ENCODE assay signal across 9 cellular contexts in the genomic region with DNA sequence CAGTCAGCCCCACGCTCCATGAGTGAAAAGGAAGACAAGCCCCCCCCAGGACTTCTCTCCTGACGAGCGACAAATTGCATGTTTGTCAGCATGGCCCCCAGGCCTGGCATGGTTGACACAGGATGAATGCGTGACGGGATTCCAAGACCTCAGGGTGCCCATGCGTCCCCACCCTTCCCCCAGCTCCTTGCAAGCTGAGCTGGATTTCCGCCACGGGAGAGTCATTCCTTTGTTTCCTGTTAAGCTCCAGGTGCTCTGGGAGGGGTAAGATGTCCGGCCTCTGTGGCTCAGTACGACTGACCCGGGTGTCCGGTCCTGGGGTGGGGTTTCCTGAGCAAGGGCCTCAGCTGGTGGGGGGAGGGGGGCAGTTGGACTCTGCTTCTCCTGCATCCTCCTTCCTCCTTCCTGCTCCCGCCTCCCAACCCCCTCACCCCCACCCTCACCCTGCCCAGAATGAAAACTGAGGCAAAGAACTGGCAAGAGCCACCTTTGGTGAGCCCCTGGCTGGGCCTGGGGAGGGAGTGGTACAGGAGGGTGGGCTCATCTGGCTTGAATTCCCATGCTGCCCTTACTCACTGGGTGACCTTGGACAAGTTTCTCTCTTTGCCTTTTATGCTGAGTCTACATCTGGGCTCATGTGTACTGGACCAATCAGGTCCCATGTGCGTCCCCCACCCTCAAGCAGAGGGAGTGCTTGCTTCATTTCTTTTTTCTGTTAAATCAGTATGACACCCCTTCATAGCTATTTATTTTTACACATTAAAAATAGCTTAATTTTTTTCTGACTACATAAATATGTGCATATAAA. TPM values are rescaled to one million over a fixed set of nuclear protein-coding genes. Genes with fewer than 3 reads are reported as not detected.
DNase-seq lines count a peak whose midpoint lies in the region; ATAC-seq, FAIRE-seq and TF ChIP-seq lines count a peak whose summit lies in the region.
"Had no signal": no experiment of that assay in that cellular context is flagged by ENCODE, and none has a peak within 500 bp of the region (broad histone marks: within the 10 kb centered on the region; RNA-seq: fewer than 3 reads in every experiment).

No MANE protein-coding gene starts in this region.

- H3K9me3 ChIP-seq in SK-N-MC (ENCODE audit: low read depth, low read length) = no peaks in the 10 kb centered on the region
- H3K9me3 ChIP-seq in prostate gland = no peaks in the 10 kb centered on the region

- peak overlapping the region in 1 of 2 donors; percentile 74 for H3K4me3 Mint-ChIP-seq in effector memory CD8-positive, alpha-beta T cell

- no peaks in the 10 kb centered on the region for H3K9me3 Mint-ChIP-seq in effector memory CD8-positive, alpha-beta T cell

- H3K36me3 Mint-ChIP-seq in effector memory CD8-positive, alpha-beta T cell (ENCODE audit: insufficient read depth) = peaks cover 6% of the 10 kb centered on the region

- DNase-seq in ELR (ENCODE audit: low read depth) (peak; percentile 93), SK-N-MC (ENCODE audit: low read depth, low spot score) (no peak), glomerular visceral epithelial cell (ENCODE audit: extremely low spot score) (peak; percentile 84), prostate gland (ENCODE audit: low spot score) (peak; percentile 34), GM10248 (ENCODE audit: extremely low spot score) (no peak), GM19239 (ENCODE audit: insufficient read length, low spot score) (no peak), NOMO-1 (lab: John Stamatoyannopoulos, UW; ENCODE audit: unreplicated experiment in 2 of 2) (no peak)
- DNase-seq in effector memory CD8-positive, alpha-beta T cell = no peak

- intact Hi-C loops in prostate gland (cut with DNase I) = loop anchor here (5.0 kb wide), 1 partner anchor 90 kb away; no protein-coding TSS in a partner anchor

- POLR2A ChIA-PET in GM10248 (lab: Yijun Ruan, JAX) = interaction anchor here (1.5 to 2.8 kb wide), 2 partner anchors 17 to 42 kb away, joined by 8 to 10 read pairs; partner anchors contain the start of gene DPF2

- H3K27me3 ChIP-seq in prostate gland (replicated peaks; ENCODE audit: insufficient read depth) = no peaks in the 10 kb centered on the region

- H3K27me3 Mint-ChIP-seq in effector memory CD8-positive, alpha-beta T cell = peaks cover under 1 to 22% of the 10 kb centered on the region in 2 donors

- TF ChIP-seq POLR2A in prostate gland (IDR thresholded peaks at IDR 0.05) = no peak

- CTCF ChIA-PET in GM10248 (lab: Yijun Ruan, JAX) = interaction anchor here (0.9 to 22.1 kb wide), 16 partner anchors 12 to 469 kb away, joined by 3 to 686 read pairs (median 16); partner anchors contain the start of genes CAPN1, DPF2, POLA2 and TM7SF2

- H3K27ac ChIP-seq in SK-N-MC = peak overlapping the region; percentile 53; the same call in 1 of the 2 replicates
- peak overlapping the region; percentile 9 to 27 for H3K27ac ChIP-seq in prostate gland
- H3K27ac ChIP-seq: HL-60 had no signal

- H3K4me1 ChIP-seq in prostate gland (replicated peaks) = no peaks in the 10 kb centered on the region

- no peak overlapping the region for H3K27ac Mint-ChIP-seq in effector memory CD8-positive, alpha-beta T cell

- no peak for TF ChIP-seq CTCF in prostate gland (IDR thresholded peaks at IDR 0.05)
- TF ChIP-seq CTCF in GM10248 (IDR thresholded peaks at IDR 0.05; ENCODE audit: control extremely low read depth, extremely low read depth, low read depth, missing control alignments) = no peak

- no peak for FAIRE-seq in GM19239 (lab: Jason Lieb, UNC)

- H3K36me3 ChIP-seq in SK-N-MC (ENCODE audit: insufficient read depth, low read length) (no peaks in the 10 kb centered on the region), prostate gland (no peaks in the 10 kb centered on the region)

- H3K4me1 Mint-ChIP-seq in effector memory CD8-positive, alpha-beta T cell (ENCODE audit: low read depth in 2 of 2) = peaks cover 8 to 10% of the 10 kb centered on the region in 2 donors

- WGBS in prostate gland = 18% methylated on average over 14 of the region's 14 CpGs

- no peak overlapping the region for H3K9ac ChIP-seq in SK-N-MC (ENCODE audit: insufficient read length)

- H3K4me3 ChIP-seq in SK-N-MC (no peak overlapping the region), prostate gland (peak overlapping the region in 1 of 2 donors; percentile 85)

- no peak for ATAC-seq in effector memory CD8-positive, alpha-beta T cell (replicated peaks)

RNA-seq across cellular contexts. Expression of gene CDC42EP2, which starts 2.5 kb away (rescaled TPM):
- total RNA-seq in prostate gland = 1 to 10 TPM; 7.7 to 8.7 TPM

RNA-seq across cellular contexts. Expression of gene DPF2, which starts 16.5 kb away (rescaled TPM):
- total RNA-seq in prostate gland = 10 to 100 TPM; 39.3 to 74.1 TPM

RNA-seq across cellular contexts. Expression of gene TIGD3, which starts 37.4 kb away (rescaled TPM):
- 1 to 10 TPM in 1 of 2 donors, under 1 TPM in 1; 0.27 to 4.7 TPM for total RNA-seq in prostate gland

RNA-seq across cellular contexts. Expression of gene POLA2, which starts 55.4 kb away (rescaled TPM):
- 10 to 100 TPM; 21.6 to 25.9 TPM for total RNA-seq in prostate gland

Comparison
In these comparisons a context has a peak if more than half of its experiments do, and no peak if none do; other contexts are left out.
1. DNase-seq: peak in ELR (single experiment), glomerular visceral epithelial cell (single experiment) and prostate gland (single experiment); none in SK-N-MC (single experiment), GM10248 (single experiment), effector memory CD8-positive, alpha-beta T cell (0 of 3), GM19239 (single experiment) and NOMO-1 (0 of 2).